1 cellular context compared by ENCODE assay signal in the genomic region with DNA sequence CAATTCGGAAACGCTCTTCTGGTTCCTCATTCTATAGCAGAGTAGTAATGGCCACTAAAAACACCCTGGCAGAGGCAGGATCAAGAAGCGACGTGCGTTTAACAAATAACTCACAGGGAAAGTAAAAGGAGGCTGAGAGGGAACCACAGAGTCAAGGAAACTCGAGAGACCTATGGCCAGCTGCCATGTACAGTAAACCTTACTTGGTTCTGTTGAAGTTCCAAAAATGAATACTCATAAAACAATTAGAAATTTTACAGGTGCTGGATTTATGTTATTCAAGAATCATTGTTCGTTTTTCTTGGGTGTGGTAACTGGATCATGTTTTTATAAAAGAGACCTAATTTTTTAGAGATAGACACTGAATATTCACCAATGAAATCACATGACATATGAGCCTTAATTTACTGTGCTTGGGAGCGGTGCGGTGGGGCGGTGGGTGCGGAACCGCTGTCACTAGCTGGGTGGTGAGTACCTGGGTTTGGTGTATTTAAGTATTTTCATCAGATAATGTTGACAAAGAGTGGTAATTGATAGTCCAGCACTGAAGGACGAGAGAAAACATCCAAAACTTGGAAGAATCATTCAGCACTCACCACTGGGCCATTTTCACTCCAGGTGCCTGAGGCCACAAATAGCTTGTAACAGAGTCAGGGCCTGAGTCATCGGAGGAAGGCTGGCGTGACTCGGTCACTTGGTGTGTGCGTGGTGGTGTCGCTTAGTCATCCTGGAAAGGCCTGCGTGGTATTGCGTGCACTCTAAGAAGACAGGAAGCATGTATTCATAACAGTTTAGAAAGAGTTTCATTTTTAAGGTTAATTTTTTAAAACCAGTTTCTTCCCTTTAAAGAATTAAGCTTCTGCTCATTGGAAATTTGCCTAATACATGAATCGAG.
TF ChIP-seq lines count a peak whose summit lies in the region.

No MANE protein-coding gene starts in this region.

TF ChIP-seq in HEK293, 187 proteins besides CTCF, POLR2A, EP300 and RAD21 (continued from another document):
- TF ChIP-seq GLI4 (tag by site-specific recombination; IDR thresholded peaks at IDR 0.05) = no peak; the same call in 1 of the 2 replicates
- no peak for TF ChIP-seq ZNF777 (tag by site-specific recombination; IDR thresholded peaks at IDR 0.05; ENCODE audit: borderline replicate concordance)
- TF ChIP-seq GLIS1 (tag by site-specific recombination; IDR thresholded peaks at IDR 0.05) = no peak
- TF ChIP-seq ZNF555 (tag by site-specific recombination; conservative IDR thresholded peaks at IDR 0.05) = no peak
- TF ChIP-seq ZNF394 (tag by site-specific recombination; IDR thresholded peaks at IDR 0.05; ENCODE audit: borderline replicate concordance) = peak; percentile 31; the same call in 1 of the 2 replicates
- TF ChIP-seq ZNF830 (tag by site-specific recombination; IDR thresholded peaks at IDR 0.05; ENCODE audit: low read depth) = no peak
- TF ChIP-seq OSR2 (tag by site-specific recombination; IDR thresholded peaks at IDR 0.05) = no peak
- no peak for TF ChIP-seq ZNF776 (tag by site-specific recombination; IDR thresholded peaks at IDR 0.05; ENCODE audit: borderline replicate concordance)
- TF ChIP-seq ZNF133 (tag by site-specific recombination; IDR thresholded peaks at IDR 0.05) = no peak
- no peak for TF ChIP-seq MYNN (tag by site-specific recombination; IDR thresholded peaks at IDR 0.05; ENCODE audit: borderline replicate concordance)
- TF ChIP-seq ZNF544 (tag by site-specific recombination; IDR thresholded peaks at IDR 0.05) = no peak
- no peak for TF ChIP-seq ZNF24 (tag by site-specific recombination; IDR thresholded peaks at IDR 0.05)
- TF ChIP-seq HOXA7 (CRISPR knock-in tag; IDR thresholded peaks at IDR 0.05; ENCODE audit: borderline replicate concordance) = no peak
- no peak for TF ChIP-seq SCRT2 (tag by site-specific recombination; IDR thresholded peaks at IDR 0.05)
- no peak for TF ChIP-seq ZNF670 (tag by site-specific recombination; IDR thresholded peaks at IDR 0.05; ENCODE audit: low read depth)
- TF ChIP-seq ZNF624 (tag by site-specific recombination; IDR thresholded peaks at IDR 0.05) = no peak
- no peak for TF ChIP-seq ZFP41 (tag by site-specific recombination; IDR thresholded peaks at IDR 0.05; ENCODE audit: borderline replicate concordance)
- TF ChIP-seq, protein P1, sequence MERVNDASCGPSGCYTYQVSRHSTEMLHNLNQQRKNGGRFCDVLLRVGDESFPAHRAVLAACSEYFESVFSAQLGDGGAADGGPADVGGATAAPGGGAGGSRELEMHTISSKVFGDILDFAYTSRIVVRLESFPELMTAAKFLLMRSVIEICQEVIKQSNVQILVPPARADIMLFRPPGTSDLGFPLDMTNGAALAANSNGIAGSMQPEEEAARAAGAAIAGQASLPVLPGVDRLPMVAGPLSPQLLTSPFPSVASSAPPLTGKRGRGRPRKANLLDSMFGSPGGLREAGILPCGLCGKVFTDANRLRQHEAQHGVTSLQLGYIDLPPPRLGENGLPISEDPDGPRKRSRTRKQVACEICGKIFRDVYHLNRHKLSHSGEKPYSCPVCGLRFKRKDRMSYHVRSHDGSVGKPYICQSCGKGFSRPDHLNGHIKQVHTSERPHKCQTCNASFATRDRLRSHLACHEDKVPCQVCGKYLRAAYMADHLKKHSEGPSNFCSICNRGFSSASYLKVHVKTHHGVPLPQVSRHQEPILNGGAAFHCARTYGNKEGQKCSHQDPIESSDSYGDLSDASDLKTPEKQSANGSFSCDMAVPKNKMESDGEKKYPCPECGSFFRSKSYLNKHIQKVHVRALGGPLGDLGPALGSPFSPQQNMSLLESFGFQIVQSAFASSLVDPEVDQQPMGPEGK (tag by site-specific recombination; IDR thresholded peaks at IDR 0.05) = no peak
- no peak for TF ChIP-seq KLF7 (tag by site-specific recombination; IDR thresholded peaks at IDR 0.05; ENCODE audit: borderline replicate concordance)
- TF ChIP-seq, protein P2, sequence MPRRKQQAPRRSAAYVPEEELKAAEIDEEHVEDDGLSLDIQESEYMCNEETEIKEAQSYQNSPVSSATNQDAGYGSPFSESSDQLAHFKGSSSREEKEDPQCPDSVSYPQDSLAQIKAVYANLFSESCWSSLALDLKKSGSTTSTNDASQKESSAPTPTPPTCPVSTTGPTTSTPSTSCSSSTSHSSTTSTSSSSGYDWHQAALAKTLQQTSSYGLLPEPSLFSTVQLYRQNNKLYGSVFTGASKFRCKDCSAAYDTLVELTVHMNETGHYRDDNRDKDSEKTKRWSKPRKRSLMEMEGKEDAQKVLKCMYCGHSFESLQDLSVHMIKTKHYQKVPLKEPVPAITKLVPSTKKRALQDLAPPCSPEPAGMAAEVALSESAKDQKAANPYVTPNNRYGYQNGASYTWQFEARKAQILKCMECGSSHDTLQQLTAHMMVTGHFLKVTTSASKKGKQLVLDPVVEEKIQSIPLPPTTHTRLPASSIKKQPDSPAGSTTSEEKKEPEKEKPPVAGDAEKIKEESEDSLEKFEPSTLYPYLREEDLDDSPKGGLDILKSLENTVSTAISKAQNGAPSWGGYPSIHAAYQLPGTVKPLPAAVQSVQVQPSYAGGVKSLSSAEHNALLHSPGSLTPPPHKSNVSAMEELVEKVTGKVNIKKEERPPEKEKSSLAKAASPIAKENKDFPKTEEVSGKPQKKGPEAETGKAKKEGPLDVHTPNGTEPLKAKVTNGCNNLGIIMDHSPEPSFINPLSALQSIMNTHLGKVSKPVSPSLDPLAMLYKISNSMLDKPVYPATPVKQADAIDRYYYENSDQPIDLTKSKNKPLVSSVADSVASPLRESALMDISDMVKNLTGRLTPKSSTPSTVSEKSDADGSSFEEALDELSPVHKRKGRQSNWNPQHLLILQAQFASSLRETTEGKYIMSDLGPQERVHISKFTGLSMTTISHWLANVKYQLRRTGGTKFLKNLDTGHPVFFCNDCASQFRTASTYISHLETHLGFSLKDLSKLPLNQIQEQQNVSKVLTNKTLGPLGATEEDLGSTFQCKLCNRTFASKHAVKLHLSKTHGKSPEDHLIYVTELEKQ (tag by site-specific recombination; IDR thresholded peaks at IDR 0.05; ENCODE audit: borderline replicate concordance) = no peak
- no peak for TF ChIP-seq ZNF623 (tag by site-specific recombination; IDR thresholded peaks at IDR 0.05)
- no peak for TF ChIP-seq ZNF561 (tag by site-specific recombination; IDR thresholded peaks at IDR 0.05; ENCODE audit: borderline replicate concordance)
- TF ChIP-seq, protein P3, sequence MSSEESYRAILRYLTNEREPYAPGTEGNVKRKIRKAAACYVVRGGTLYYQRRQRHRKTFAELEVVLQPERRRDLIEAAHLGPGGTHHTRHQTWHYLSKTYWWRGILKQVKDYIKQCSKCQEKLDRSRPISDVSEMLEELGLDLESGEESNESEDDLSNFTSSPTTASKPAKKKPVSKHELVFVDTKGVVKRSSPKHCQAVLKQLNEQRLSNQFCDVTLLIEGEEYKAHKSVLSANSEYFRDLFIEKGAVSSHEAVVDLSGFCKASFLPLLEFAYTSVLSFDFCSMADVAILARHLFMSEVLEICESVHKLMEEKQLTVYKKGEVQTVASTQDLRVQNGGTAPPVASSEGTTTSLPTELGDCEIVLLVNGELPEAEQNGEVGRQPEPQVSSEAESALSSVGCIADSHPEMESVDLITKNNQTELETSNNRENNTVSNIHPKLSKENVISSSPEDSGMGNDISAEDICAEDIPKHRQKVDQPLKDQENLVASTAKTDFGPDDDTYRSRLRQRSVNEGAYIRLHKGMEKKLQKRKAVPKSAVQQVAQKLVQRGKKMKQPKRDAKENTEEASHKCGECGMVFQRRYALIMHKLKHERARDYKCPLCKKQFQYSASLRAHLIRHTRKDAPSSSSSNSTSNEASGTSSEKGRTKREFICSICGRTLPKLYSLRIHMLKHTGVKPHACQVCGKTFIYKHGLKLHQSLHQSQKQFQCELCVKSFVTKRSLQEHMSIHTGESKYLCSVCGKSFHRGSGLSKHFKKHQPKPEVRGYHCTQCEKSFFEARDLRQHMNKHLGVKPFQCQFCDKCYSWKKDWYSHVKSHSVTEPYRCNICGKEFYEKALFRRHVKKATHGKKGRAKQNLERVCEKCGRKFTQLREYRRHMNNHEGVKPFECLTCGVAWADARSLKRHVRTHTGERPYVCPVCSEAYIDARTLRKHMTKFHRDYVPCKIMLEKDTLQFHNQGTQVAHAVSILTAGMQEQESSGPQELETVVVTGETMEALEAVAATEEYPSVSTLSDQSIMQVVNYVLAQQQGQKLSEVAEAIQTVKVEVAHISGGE (tag by site-specific recombination; conservative IDR thresholded peaks at IDR 0.05; ENCODE audit: low read depth) = no peak
- TF ChIP-seq, protein P4, sequence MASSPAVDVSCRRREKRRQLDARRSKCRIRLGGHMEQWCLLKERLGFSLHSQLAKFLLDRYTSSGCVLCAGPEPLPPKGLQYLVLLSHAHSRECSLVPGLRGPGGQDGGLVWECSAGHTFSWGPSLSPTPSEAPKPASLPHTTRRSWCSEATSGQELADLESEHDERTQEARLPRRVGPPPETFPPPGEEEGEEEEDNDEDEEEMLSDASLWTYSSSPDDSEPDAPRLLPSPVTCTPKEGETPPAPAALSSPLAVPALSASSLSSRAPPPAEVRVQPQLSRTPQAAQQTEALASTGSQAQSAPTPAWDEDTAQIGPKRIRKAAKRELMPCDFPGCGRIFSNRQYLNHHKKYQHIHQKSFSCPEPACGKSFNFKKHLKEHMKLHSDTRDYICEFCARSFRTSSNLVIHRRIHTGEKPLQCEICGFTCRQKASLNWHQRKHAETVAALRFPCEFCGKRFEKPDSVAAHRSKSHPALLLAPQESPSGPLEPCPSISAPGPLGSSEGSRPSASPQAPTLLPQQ (tag by site-specific recombination; IDR thresholded peaks at IDR 0.05) = no peak
- TF ChIP-seq TCF7L2 (IDR thresholded peaks at IDR 0.05; ENCODE audit: borderline replicate concordance, low read depth, low read length) = no peak
- TF ChIP-seq ZFHX2 (tag by site-specific recombination; conservative IDR thresholded peaks at IDR 0.05) = no peak
- TF ChIP-seq GLI2 (tag by site-specific recombination; IDR thresholded peaks at IDR 0.05; ENCODE audit: borderline replicate concordance, low read depth) = no peak
- TF ChIP-seq MEIS1 (CRISPR knock-in tag; IDR thresholded peaks at IDR 0.05; ENCODE audit: borderline replicate concordance) = no peak
- TF ChIP-seq ZNF837 (tag by site-specific recombination; IDR thresholded peaks at IDR 0.05) = no peak
- 0 out of 2 replicates have a peak, but pooled peaks have one; percentile 28 for TF ChIP-seq PRDM1 (tag by site-specific recombination; IDR thresholded peaks at IDR 0.05)
